Comparison of ENCODE assay signal across 20 cellular contexts in the genomic region with DNA sequence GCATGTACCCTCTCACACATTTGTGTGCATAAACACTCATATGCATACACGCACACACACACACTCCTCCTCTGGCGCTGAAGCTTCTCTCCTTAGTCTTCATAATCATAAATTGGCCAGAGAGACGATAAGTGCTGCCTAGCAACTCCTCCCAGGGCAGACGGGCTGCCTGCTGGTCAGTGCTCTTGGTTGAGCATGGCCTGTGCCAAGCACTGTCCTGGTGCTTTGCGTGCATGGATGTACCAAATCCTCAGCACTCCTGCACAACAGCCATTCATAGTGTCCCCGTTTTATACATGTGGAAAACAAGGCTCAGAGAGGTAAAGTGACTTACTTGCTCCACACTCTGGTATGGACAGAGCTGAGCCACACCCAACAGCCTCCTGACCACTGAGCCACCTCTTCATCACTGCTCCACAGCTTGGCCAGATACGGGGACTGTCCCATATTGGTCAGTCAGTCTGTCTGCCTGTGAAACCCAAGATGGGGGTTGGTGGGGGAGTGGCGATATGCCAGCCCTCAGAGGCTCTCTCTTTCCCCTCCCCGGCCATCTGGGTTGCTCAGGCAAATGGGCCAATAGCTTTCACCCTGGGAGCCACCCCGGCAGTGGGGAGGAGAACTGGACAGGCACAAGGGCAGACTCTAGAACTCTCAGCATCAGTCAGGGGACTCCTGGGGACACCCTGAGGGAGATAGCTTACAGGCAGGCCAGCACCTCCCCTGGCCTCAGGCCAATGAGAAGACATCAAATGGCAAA.
DNase-seq lines count a peak whose midpoint lies in the region; ATAC-seq and TF ChIP-seq lines count a peak whose summit lies in the region.
"Had no signal": no experiment of that assay in that cellular context is flagged by ENCODE, and none has a peak within 500 bp of the region (broad histone marks: within the 10 kb centered on the region; RNA-seq: fewer than 3 reads in every experiment).

No MANE protein-coding gene starts in this region.

- H3K9ac ChIP-seq in neuronal stem cell (ENCODE audit: low read depth, low read length, poor library complexity): peak overlapping the region; percentile 38

- no peak overlapping the region for H3K4ac ChIP-seq in neuronal stem cell (ENCODE audit: low read length)

- ATAC-seq in CD4-positive, alpha-beta T cell (ENCODE audit: poor library complexity): no peak

- in situ Hi-C loops in G401 (cut with HindIII; ENCODE audit: low sequenced_read_pairs): no loop called here

- POLR2A ChIA-PET in CD4-positive, alpha-beta T cell (lab: Charles Lee): interaction anchor here (1.5 kb wide), 1 partner anchor 214 kb away, joined by 3 read pairs; no protein-coding TSS in a partner anchor

- H4K8ac ChIP-seq in neuronal stem cell (ENCODE audit: low read depth, low read length): no peak overlapping the region

- no CpG with 5 or more reads among the region's 10 CpGs for WGBS in neuronal stem cell (ENCODE audit: extremely low coverage in 2 of 2, insufficient read length in 2 of 2, insufficient replicate concordance in 1 of 2), 2 donors

- no peak overlapping the region for H3K23ac ChIP-seq in neuronal stem cell (ENCODE audit: low read depth, low read length, poor library complexity)

- no peaks in the 10 kb centered on the region for H3K79me1 ChIP-seq in neuronal stem cell (ENCODE audit: low read depth, low read length)

- no peaks in the 10 kb centered on the region for H3K27me3 ChIP-seq in neuronal stem cell (ENCODE audit: control insufficient read depth in 3 of 3, insufficient read depth in 3 of 3, low read depth in 1 of 3, low read length in 3 of 3)
- peaks cover 5% of the 10 kb centered on the region for H3K27me3 ChIP-seq in CD4-positive, alpha-beta T cell (ENCODE audit: control insufficient read depth, insufficient read depth, low read length)

- no peak overlapping the region for H3K4me2 ChIP-seq in neuronal stem cell (ENCODE audit: insufficient read depth, low read length, poor library complexity, severe bottlenecking)

- H3K18ac ChIP-seq in neuronal stem cell (ENCODE audit: low read length): no peak overlapping the region

- peaks cover 4% of the 10 kb centered on the region for H3K4me1 Mint-ChIP-seq in T-helper 1 cell treated with Interleukin-12 subunit alpha and Interleukin-12 subunit beta and Interleukin-4 antibody, amounts not matched to agents 30 μg/mL and 1 μg/mL, for 36 hours (ENCODE audit: low read depth)
- peaks cover 10% of the 10 kb centered on the region for H3K4me1 Mint-ChIP-seq in brain
- H3K4me1 Mint-ChIP-seq in CD4-positive, alpha-beta T cell (ENCODE audit: low read depth): peaks cover 10% of the 10 kb centered on the region

- H3K27ac ChIP-seq in neuronal stem cell (replicated peaks; ENCODE audit: low read length): no peak overlapping the region
- H3K27ac ChIP-seq in CD4-positive, alpha-beta T cell (ENCODE audit: low read depth, low read length): no peak overlapping the region
- H3K27ac ChIP-seq: HL-60 had no signal

- H2BK15ac ChIP-seq in neuronal stem cell (ENCODE audit: low read length): no peak overlapping the region

- no peak overlapping the region for H2BK12ac ChIP-seq in neuronal stem cell (ENCODE audit: low read length)

- no peak overlapping the region for H2AK5ac ChIP-seq in neuronal stem cell (ENCODE audit: low read depth, low read length)

- TF ChIP-seq CTCF in brain (conservative IDR thresholded peaks at IDR 0.05): no peak
- no peak for TF ChIP-seq CTCF in CD4-positive, alpha-beta T cell (IDR thresholded peaks at IDR 0.05)

- H2BK120ac ChIP-seq in neuronal stem cell (ENCODE audit: low read depth, low read length): no peak overlapping the region

- DNase-seq in T-helper 1 cell (no peak), G401 (ENCODE audit: low spot score) (peak; percentile 74), neuronal stem cell (ENCODE audit: low spot score) (no peak), EL (no peak), RPMI8226 (no peak)
- no peak for DNase-seq in CD4-positive, alpha-beta T cell
- DNase-seq: DMS79, NCI-H1092, NCI-H1417 treated with DMSO at 0.1 percent for 48 hours, NCI-H187, NCI-H2081 treated with DMSO at 0.1 percent for 48 hours, NCI-H2171, NCI-H226, NCI-H510A, NCI-H774, PC-3, SHP77 had no signal

- no peaks in the 10 kb centered on the region for H3K9me3 ChIP-seq in neuronal stem cell (replicated peaks in 1 of 2; ENCODE audit: control insufficient read depth in 2 of 2, insufficient read depth in 1 of 2, low read depth in 1 of 2, low read length in 2 of 2)
- H3K9me3 ChIP-seq in CD4-positive, alpha-beta T cell (ENCODE audit: control insufficient read depth, low read length): no peaks in the 10 kb centered on the region

- intact Hi-C loops in CD4-positive, alpha-beta T cell (cut with DNase I, micrococcal nuclease): no loop called here

- no peak overlapping the region for H2BK5ac ChIP-seq in neuronal stem cell (ENCODE audit: low read length)

- H2AFZ ChIP-seq in neuronal stem cell (ENCODE audit: low read length): no peak overlapping the region

- CTCF ChIA-PET in CD4-positive, alpha-beta T cell (lab: Charles Lee): interaction anchor here (2.5 to 5.3 kb wide), 2 partner anchors 234 to 259 kb away, joined by 6 to 34 read pairs; no protein-coding TSS in a partner anchor

- H3K4me3 ChIP-seq in neuronal stem cell (ENCODE audit: low read length in 2 of 2): peak overlapping the region in 1 of 2 donors; percentile 53

- H3K4me1 ChIP-seq in neuronal stem cell (ENCODE audit: control insufficient read depth in 2 of 2, insufficient read depth in 1 of 2, low read depth in 1 of 2, low read length in 2 of 2): peaks cover 0 to 4% of the 10 kb centered on the region in 2 donors

- no peak overlapping the region for H3K4me3 Mint-ChIP-seq in T-helper 1 cell treated with Interleukin-12 subunit alpha and Interleukin-12 subunit beta and Interleukin-4 antibody, amounts not matched to agents 30 μg/mL and 1 μg/mL, for 36 hours
- H3K4me3 Mint-ChIP-seq in brain: no peak overlapping the region
- H3K4me3 Mint-ChIP-seq in CD4-positive, alpha-beta T cell: no peak overlapping the region

- no peaks in the 10 kb centered on the region for H3K9me3 Mint-ChIP-seq in T-helper 1 cell treated with Interleukin-12 subunit alpha and Interleukin-12 subunit beta and Interleukin-4 antibody, amounts not matched to agents 30 μg/mL and 1 μg/mL, for 36 hours
- H3K9me3 Mint-ChIP-seq in brain: no peaks in the 10 kb centered on the region
- H3K9me3 Mint-ChIP-seq in CD4-positive, alpha-beta T cell: no peaks in the 10 kb centered on the region

- no peaks in the 10 kb centered on the region for H3K27me3 Mint-ChIP-seq in T-helper 1 cell treated with Interleukin-12 subunit alpha and Interleukin-12 subunit beta and Interleukin-4 antibody, amounts not matched to agents 30 μg/mL and 1 μg/mL, for 36 hours (ENCODE audit: low read depth)
- H3K27me3 Mint-ChIP-seq in brain: no peaks in the 10 kb centered on the region
- H3K27me3 Mint-ChIP-seq in CD4-positive, alpha-beta T cell: peaks cover 30% of the 10 kb centered on the region

- peak overlapping the region; percentile 15 for H3K27ac Mint-ChIP-seq in T-helper 1 cell treated with Interleukin-12 subunit alpha and Interleukin-12 subunit beta and Interleukin-4 antibody, amounts not matched to agents 30 μg/mL and 1 μg/mL, for 36 hours
- peak overlapping the region in 3 of 5 experiments; percentile 26 to 42 (median 38) for H3K27ac Mint-ChIP-seq in brain
- no peak overlapping the region for H3K27ac Mint-ChIP-seq in CD4-positive, alpha-beta T cell

- H3K14ac ChIP-seq in neuronal stem cell (ENCODE audit: low read length): no peak overlapping the region

- H3K36me3 ChIP-seq in neuronal stem cell (replicated peaks in 1 of 2; ENCODE audit: control insufficient read depth in 2 of 2, insufficient read depth in 2 of 2, low read length in 2 of 2): no peaks in the 10 kb centered on the region

- no peak overlapping the region for H4K91ac ChIP-seq in neuronal stem cell (ENCODE audit: low read depth, low read length, poor library complexity)

- no peaks in the 10 kb centered on the region for H3K36me3 Mint-ChIP-seq in T-helper 1 cell treated with Interleukin-12 subunit alpha and Interleukin-12 subunit beta and Interleukin-4 antibody, amounts not matched to agents 30 μg/mL and 1 μg/mL, for 36 hours (ENCODE audit: low read depth)
- H3K36me3 Mint-ChIP-seq in brain: peaks cover 4% of the 10 kb centered on the region
- no peaks in the 10 kb centered on the region for H3K36me3 Mint-ChIP-seq in CD4-positive, alpha-beta T cell (ENCODE audit: low read depth)
